In the genomic region with DNA sequence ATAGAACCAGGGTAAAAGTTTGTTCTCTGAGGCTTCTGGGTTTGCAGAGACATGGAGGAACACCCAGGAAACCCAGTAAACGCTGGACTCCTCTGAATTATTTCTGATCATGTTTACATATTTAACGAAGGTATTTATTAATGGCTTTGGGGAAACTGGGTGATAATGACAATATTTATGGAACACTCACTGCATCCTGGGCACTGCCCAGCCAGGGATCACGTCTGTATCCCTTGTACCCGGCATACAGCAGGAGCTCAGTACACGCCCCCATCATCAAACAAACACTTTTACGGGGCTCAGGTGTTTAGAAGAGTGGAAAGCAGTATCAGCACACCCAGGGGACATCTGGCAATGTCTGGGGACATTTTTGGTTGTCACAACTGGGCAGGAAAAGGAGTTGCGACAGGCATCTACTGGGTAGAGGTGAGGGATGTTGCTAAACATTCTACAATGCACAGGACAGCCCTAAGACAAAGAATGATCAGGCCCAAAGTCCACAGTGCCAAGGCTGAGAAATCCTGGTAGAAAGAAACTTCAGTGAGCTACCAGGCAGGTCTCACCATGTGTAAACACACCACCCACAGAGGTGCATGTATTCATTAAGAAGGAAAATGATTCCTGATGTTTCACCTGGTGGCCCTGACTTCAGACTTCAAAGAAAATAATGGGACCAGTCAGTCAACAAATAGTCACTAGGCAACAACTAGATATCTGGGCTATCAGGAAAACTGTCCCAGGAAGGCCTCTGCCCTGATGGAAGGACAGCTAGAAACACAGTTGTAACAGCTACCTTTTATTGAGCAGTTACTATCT, we compare ENCODE assay signal across 1 cellular context.
TF ChIP-seq lines count a peak whose summit lies in the region.

No MANE protein-coding gene starts in this region.

TF ChIP-seq in HepG2, 621 proteins besides CTCF, POLR2A, EP300 and RAD21 (continued from another document and continues in another):
- TF ChIP-seq, protein P1, sequence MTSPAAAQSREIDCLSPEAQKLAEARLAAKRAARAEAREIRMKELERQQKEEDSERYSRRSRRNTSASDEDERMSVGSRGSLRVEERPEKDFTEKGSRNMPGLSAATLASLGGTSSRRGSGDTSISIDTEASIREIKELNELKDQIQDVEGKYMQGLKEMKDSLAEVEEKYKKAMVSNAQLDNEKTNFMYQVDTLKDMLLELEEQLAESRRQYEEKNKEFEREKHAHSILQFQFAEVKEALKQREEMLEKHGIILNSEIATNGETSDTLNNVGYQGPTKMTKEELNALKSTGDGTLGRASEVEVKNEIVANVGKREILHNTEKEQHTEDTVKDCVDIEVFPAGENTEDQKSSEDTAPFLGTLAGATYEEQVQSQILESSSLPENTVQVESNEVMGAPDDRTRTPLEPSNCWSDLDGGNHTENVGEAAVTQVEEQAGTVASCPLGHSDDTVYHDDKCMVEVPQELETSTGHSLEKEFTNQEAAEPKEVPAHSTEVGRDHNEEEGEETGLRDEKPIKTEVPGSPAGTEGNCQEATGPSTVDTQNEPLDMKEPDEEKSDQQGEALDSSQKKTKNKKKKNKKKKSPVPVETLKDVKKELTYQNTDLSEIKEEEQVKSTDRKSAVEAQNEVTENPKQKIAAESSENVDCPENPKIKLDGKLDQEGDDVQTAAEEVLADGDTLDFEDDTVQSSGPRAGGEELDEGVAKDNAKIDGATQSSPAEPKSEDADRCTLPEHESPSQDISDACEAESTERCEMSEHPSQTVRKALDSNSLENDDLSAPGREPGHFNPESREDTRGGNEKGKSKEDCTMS (CRISPR knock-in tag; conservative IDR thresholded peaks at IDR 0.05): no peak
- TF ChIP-seq SRY (CRISPR knock-in tag; IDR thresholded peaks at IDR 0.05) (no peak), ISL2 (CRISPR knock-in tag; IDR thresholded peaks at IDR 0.05) (peak; percentile 64; the same call in 1 of the 2 replicates), ZNF546 (CRISPR knock-in tag; conservative IDR thresholded peaks at IDR 0.05) (no peak), ZNF160 (CRISPR knock-in tag; IDR thresholded peaks at IDR 0.05) (no peak), ZNF30 (CRISPR knock-in tag; IDR thresholded peaks at IDR 0.05) (no peak), MLLT10 (CRISPR knock-in tag; IDR thresholded peaks at IDR 0.05) (0 out of 2 replicates have a peak, but pooled peaks have one; percentile 45), ZNF839 (CRISPR knock-in tag; IDR thresholded peaks at IDR 0.05; ENCODE audit: borderline replicate concordance) (no peak), SRSF9 (IDR thresholded peaks at IDR 0.05; ENCODE audit: borderline replicate concordance, insufficient read depth, low read depth, low read length, poor library complexity, severe bottlenecking) (no peak), ZNF558 (CRISPR knock-in tag; IDR thresholded peaks at IDR 0.05; ENCODE audit: borderline replicate concordance) (no peak), ZNF550 (CRISPR knock-in tag; IDR thresholded peaks at IDR 0.05; ENCODE audit: borderline replicate concordance) (no peak), RFX1 (IDR thresholded peaks at IDR 0.05) (peak; percentile 93), ZNF224 (CRISPR knock-in tag; IDR thresholded peaks at IDR 0.05) (no peak), EEA1 (CRISPR knock-in tag; IDR thresholded peaks at IDR 0.05; ENCODE audit: borderline replicate concordance) (no peak), ZNF207 (IDR thresholded peaks at IDR 0.05; ENCODE audit: borderline replicate concordance) (no peak), MXI1 (IDR thresholded peaks at IDR 0.05; ENCODE audit: borderline replicate concordance, low read depth, low read length) (peak; percentile 71; the same call in 1 of the 3 replicates), TEAD2 (CRISPR knock-in tag; IDR thresholded peaks at IDR 0.05) (no peak), FOSL1 (CRISPR knock-in tag; IDR thresholded peaks at IDR 0.05; ENCODE audit: borderline replicate concordance) (no peak), SOX5 (CRISPR knock-in tag; IDR thresholded peaks at IDR 0.05; ENCODE audit: borderline replicate concordance) (peak; percentile 90), REXO4 (CRISPR knock-in tag; IDR thresholded peaks at IDR 0.05; ENCODE audit: borderline replicate concordance) (no peak), ZNF121 (CRISPR knock-in tag; IDR thresholded peaks at IDR 0.05) (peak; percentile 68; the same call in 1 of the 2 replicates), SIX4 (CRISPR knock-in tag; IDR thresholded peaks at IDR 0.05) (peak; percentile 58), TCF7 (IDR thresholded peaks at IDR 0.05; ENCODE audit: low read depth) (peak; percentile 88), HOXD1 (CRISPR knock-in tag; IDR thresholded peaks at IDR 0.05) (no peak), PCBP2 (optimal IDR thresholded peaks at IDR 0.05; ENCODE audit: low read depth, low read length, poor library complexity, severe bottlenecking) (no peak), EHMT2 (IDR thresholded peaks at IDR 0.05; ENCODE audit: borderline replicate concordance, low read depth, low read length) (peak; percentile 52; the same call in 1 of the 2 replicates), ZNF672 (CRISPR knock-in tag; IDR thresholded peaks at IDR 0.05) (no peak), ZNF761 (CRISPR knock-in tag; conservative IDR thresholded peaks at IDR 0.05) (no peak), AKAP8 (CRISPR knock-in tag; IDR thresholded peaks at IDR 0.05) (no peak), MAF1 (CRISPR knock-in tag; IDR thresholded peaks at IDR 0.05; ENCODE audit: borderline replicate concordance) (no peak), ZNF547 (CRISPR knock-in tag; IDR thresholded peaks at IDR 0.05) (no peak), ZKSCAN5 (CRISPR knock-in tag; IDR thresholded peaks at IDR 0.05) (no peak)
- TF ChIP-seq, protein P2, sequence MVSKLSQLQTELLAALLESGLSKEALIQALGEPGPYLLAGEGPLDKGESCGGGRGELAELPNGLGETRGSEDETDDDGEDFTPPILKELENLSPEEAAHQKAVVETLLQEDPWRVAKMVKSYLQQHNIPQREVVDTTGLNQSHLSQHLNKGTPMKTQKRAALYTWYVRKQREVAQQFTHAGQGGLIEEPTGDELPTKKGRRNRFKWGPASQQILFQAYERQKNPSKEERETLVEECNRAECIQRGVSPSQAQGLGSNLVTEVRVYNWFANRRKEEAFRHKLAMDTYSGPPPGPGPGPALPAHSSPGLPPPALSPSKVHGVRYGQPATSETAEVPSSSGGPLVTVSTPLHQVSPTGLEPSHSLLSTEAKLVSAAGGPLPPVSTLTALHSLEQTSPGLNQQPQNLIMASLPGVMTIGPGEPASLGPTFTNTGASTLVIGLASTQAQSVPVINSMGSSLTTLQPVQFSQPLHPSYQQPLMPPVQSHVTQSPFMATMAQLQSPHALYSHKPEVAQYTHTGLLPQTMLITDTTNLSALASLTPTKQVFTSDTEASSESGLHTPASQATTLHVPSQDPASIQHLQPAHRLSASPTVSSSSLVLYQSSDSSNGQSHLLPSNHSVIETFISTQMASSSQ (IDR thresholded peaks at IDR 0.05; ENCODE audit: low read depth): peak; percentile 38; the same call in 1 of the 2 replicates
- TF ChIP-seq, protein P2 (CRISPR knock-in tag; IDR thresholded peaks at IDR 0.05; ENCODE audit: borderline replicate concordance): peak; percentile 71; the same call in 1 of the 2 replicates
- TF ChIP-seq, protein P3, sequence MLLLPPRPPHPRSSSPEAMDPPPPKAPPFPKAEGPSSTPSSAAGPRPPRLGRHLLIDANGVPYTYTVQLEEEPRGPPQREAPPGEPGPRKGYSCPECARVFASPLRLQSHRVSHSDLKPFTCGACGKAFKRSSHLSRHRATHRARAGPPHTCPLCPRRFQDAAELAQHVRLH (CRISPR knock-in tag; IDR thresholded peaks at IDR 0.05; ENCODE audit: borderline replicate concordance, low read depth): peak; percentile 53
- TF ChIP-seq, protein P4, sequence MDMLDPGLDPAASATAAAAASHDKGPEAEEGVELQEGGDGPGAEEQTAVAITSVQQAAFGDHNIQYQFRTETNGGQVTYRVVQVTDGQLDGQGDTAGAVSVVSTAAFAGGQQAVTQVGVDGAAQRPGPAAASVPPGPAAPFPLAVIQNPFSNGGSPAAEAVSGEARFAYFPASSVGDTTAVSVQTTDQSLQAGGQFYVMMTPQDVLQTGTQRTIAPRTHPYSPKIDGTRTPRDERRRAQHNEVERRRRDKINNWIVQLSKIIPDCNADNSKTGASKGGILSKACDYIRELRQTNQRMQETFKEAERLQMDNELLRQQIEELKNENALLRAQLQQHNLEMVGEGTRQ (IDR thresholded peaks at IDR 0.05; ENCODE audit: low read depth, low read length): no peak
- TF ChIP-seq, protein P4 (CRISPR knock-in tag; IDR thresholded peaks at IDR 0.05; ENCODE audit: borderline replicate concordance): no peak
- TF ChIP-seq, protein P5, sequence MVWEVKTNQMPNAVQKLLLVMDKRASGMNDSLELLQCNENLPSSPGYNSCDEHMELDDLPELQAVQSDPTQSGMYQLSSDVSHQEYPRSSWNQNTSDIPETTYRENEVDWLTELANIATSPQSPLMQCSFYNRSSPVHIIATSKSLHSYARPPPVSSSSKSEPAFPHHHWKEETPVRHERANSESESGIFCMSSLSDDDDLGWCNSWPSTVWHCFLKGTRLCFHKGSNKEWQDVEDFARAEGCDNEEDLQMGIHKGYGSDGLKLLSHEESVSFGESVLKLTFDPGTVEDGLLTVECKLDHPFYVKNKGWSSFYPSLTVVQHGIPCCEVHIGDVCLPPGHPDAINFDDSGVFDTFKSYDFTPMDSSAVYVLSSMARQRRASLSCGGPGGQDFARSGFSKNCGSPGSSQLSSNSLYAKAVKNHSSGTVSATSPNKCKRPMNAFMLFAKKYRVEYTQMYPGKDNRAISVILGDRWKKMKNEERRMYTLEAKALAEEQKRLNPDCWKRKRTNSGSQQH (CRISPR knock-in tag; IDR thresholded peaks at IDR 0.05; ENCODE audit: low read depth): no peak
- TF ChIP-seq, protein P6, sequence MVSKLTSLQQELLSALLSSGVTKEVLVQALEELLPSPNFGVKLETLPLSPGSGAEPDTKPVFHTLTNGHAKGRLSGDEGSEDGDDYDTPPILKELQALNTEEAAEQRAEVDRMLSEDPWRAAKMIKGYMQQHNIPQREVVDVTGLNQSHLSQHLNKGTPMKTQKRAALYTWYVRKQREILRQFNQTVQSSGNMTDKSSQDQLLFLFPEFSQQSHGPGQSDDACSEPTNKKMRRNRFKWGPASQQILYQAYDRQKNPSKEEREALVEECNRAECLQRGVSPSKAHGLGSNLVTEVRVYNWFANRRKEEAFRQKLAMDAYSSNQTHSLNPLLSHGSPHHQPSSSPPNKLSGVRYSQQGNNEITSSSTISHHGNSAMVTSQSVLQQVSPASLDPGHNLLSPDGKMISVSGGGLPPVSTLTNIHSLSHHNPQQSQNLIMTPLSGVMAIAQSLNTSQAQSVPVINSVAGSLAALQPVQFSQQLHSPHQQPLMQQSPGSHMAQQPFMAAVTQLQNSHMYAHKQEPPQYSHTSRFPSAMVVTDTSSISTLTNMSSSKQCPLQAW (CRISPR knock-in tag; IDR thresholded peaks at IDR 0.05): peak; percentile 72
- TF ChIP-seq, protein P7, sequence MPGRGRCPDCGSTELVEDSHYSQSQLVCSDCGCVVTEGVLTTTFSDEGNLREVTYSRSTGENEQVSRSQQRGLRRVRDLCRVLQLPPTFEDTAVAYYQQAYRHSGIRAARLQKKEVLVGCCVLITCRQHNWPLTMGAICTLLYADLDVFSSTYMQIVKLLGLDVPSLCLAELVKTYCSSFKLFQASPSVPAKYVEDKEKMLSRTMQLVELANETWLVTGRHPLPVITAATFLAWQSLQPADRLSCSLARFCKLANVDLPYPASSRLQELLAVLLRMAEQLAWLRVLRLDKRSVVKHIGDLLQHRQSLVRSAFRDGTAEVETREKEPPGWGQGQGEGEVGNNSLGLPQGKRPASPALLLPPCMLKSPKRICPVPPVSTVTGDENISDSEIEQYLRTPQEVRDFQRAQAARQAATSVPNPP (CRISPR knock-in tag; IDR thresholded peaks at IDR 0.05): no peak
- TF ChIP-seq, protein P8, sequence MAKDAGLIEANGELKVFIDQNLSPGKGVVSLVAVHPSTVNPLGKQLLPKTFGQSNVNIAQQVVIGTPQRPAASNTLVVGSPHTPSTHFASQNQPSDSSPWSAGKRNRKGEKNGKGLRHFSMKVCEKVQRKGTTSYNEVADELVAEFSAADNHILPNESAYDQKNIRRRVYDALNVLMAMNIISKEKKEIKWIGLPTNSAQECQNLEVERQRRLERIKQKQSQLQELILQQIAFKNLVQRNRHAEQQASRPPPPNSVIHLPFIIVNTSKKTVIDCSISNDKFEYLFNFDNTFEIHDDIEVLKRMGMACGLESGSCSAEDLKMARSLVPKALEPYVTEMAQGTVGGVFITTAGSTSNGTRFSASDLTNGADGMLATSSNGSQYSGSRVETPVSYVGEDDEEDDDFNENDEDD (CRISPR knock-in tag; IDR thresholded peaks at IDR 0.05; ENCODE audit: borderline replicate concordance): no peak
- TF ChIP-seq, protein P9, sequence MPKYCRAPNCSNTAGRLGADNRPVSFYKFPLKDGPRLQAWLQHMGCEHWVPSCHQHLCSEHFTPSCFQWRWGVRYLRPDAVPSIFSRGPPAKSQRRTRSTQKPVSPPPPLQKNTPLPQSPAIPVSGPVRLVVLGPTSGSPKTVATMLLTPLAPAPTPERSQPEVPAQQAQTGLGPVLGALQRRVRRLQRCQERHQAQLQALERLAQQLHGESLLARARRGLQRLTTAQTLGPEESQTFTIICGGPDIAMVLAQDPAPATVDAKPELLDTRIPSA (CRISPR knock-in tag; IDR thresholded peaks at IDR 0.05; ENCODE audit: borderline replicate concordance): no peak
- TF ChIP-seq, protein P10, sequence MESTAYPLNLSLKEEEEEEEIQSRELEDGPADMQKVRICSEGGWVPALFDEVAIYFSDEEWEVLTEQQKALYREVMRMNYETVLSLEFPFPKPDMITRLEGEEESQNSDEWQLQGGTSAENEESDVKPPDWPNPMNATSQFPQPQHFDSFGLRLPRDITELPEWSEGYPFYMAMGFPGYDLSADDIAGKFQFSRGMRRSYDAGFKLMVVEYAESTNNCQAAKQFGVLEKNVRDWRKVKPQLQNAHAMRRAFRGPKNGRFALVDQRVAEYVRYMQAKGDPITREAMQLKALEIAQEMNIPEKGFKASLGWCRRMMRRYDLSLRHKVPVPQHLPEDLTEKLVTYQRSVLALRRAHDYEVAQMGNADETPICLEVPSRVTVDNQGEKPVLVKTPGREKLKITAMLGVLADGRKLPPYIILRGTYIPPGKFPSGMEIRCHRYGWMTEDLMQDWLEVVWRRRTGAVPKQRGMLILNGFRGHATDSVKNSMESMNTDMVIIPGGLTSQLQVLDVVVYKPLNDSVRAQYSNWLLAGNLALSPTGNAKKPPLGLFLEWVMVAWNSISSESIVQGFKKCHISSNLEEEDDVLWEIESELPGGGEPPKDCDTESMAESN (CRISPR knock-in tag; conservative IDR thresholded peaks at IDR 0.05): 0 out of 2 replicates have a peak, but pooled peaks have one; percentile 49
